Comparison of ENCODE assay signal across 8 cellular contexts in genomic region chr9:68779558-68780376, GRCh38.
DNase-seq lines count a peak whose midpoint lies in the region; ATAC-seq, FAIRE-seq and TF ChIP-seq lines count a peak whose summit lies in the region.

No MANE protein-coding gene starts in this region.

- WGBS in prostate gland: under 1% methylated on average over 63 of the region's 65 CpGs

- peak; percentile 88 for ATAC-seq in HG02798 (IDR thresholded peaks at IDR 0.05; ENCODE audit: poor library complexity, unreplicated experiment)
- ATAC-seq in left ventricle myocardium superior: peak; percentile 95

- H3K9me3 ChIP-seq in prostate gland: no peaks in the 10 kb centered on the region

- no peaks in the 10 kb centered on the region for H3K27me3 ChIP-seq in prostate gland (replicated peaks; ENCODE audit: insufficient read depth)

- TF ChIP-seq CTCF in prostate gland (IDR thresholded peaks at IDR 0.05): peak; percentile 18 to 52 (median 39)

- intact Hi-C loops in left ventricle myocardium superior (cut with micrococcal nuclease): loop anchor here (2.0 kb wide), 1 partner anchor 73 kb away; no protein-coding TSS in a partner anchor
- intact Hi-C loops in prostate gland (cut with DNase I): loop anchor here (5.0 to 10.0 kb wide), 4 partner anchors 175 to 248 kb away; no protein-coding TSS in a partner anchor

- TF ChIP-seq POLR2A in GM12891 (IDR thresholded peaks at IDR 0.05; ENCODE audit: low read depth, low read length): peak; percentile 80; the same call in 1 of the 2 replicates
- TF ChIP-seq POLR2A in prostate gland (IDR thresholded peaks at IDR 0.05): peak; percentile 81

- no peaks in the 10 kb centered on the region for H3K4me1 ChIP-seq in prostate gland (replicated peaks)

- H3K4me3 ChIP-seq in prostate gland: peak overlapping the region; percentile 71 to 72

- no peaks in the 10 kb centered on the region for H3K36me3 ChIP-seq in prostate gland

- FAIRE-seq in GM12891 (lab: Jason Lieb, UNC) (peak; percentile 99), urothelium cell line (lab: Jason Lieb, UNC) (peak; percentile 98)

- peak; percentile 65 for DNase-seq in GM12891 (ENCODE audit: insufficient read length, low spot score)
- peak; percentile 88 for DNase-seq in NCI-H1417 treated with DMSO at 0.1 percent for 48 hours (lab: John Stamatoyannopoulos, UW)
- peak; percentile 83 to 92 for DNase-seq in SW 1271 (lab: John Stamatoyannopoulos, UW)
- DNase-seq in amniotic stem cell (lab: John Stamatoyannopoulos, UW): peak; percentile 84
- peak; percentile 96 for DNase-seq in left ventricle myocardium superior
- DNase-seq in prostate gland (ENCODE audit: low spot score): peak; percentile 85
- DNase-seq in urothelium cell line (ENCODE audit: low spot score): peak; percentile 92

- H3K27ac ChIP-seq in prostate gland: peak overlapping the region; percentile 89 to 90

TF ChIP-seq in GM12891, 5 proteins besides CTCF, POLR2A, EP300 and RAD21:
- TF ChIP-seq POLR2AphosphoS5 (IDR thresholded peaks at IDR 0.05; ENCODE audit: low read depth, low read length): peak; percentile 75; the same call in 1 of the 2 replicates
- TF ChIP-seq POU2F2 (IDR thresholded peaks at IDR 0.05; ENCODE audit: low read depth, low read length): peak; percentile 8; the same call in 1 of the 2 replicates
- no peak for TF ChIP-seq PAX5 (IDR thresholded peaks at IDR 0.05; ENCODE audit: insufficient read depth, low read length, severe bottlenecking)
- TF ChIP-seq SPI1 (IDR thresholded peaks at IDR 0.05; ENCODE audit: low read depth, low read length): no peak
- TF ChIP-seq TAF1 (IDR thresholded peaks at IDR 0.05; ENCODE audit: low read depth, low read length): peak; percentile 71; the same call in 1 of the 2 replicates

Comparison
In these comparisons a context has a peak if more than half of its experiments do, and no peak if none do; other contexts are left out.
1. Peak in every context shown above with its lines: DNase-seq, ATAC-seq, H3K4me3 ChIP-seq and H3K27ac ChIP-seq.